Comparison of ENCODE assay signal across 8 cellular contexts in genomic region chr10:98268694-98269386, GRCh38. TPM values are rescaled to one million over a fixed set of nuclear protein-coding genes. Genes with fewer than 3 reads are reported as not detected.
DNase-seq lines count a peak whose midpoint lies in the region; ATAC-seq and TF ChIP-seq lines count a peak whose summit lies in the region.

No MANE protein-coding gene starts in this region.

- in situ Hi-C loops in astrocyte of the spinal cord (cut with HindIII; ENCODE audit: low sequenced_read_pairs): no loop called here

- intact Hi-C loops in Right ventricle myocardium inferior (cut with DNase I) (loop anchor here (5.0 kb wide), 2 partner anchors 198 to 1163 kb away; partner anchors contain the start of gene GOT1), lower lobe of right lung (cut with DNase I) (no loop called here)

- H3K4me1 ChIP-seq in cardiac muscle cell (ENCODE audit: low read depth) (peaks cover 25% of the 10 kb centered on the region), lower lobe of right lung (peaks cover 22% of the 10 kb centered on the region)

- H3K27ac ChIP-seq in cardiac muscle cell (peak overlapping the region; percentile 57), lower lobe of right lung (peak overlapping the region; percentile 67)

- no peak for ATAC-seq in Right ventricle myocardium inferior
- ATAC-seq in lower lobe of right lung: peak in 1 of 2 donors; percentile 3
- ATAC-seq in GM19023 (IDR thresholded peaks at IDR 0.05; ENCODE audit: unreplicated experiment): no peak
- ATAC-seq in GM19395 (IDR thresholded peaks at IDR 0.05; ENCODE audit: unreplicated experiment): no peak

- H3K9me3 ChIP-seq in cardiac muscle cell (ENCODE audit: low read depth) (no peaks in the 10 kb centered on the region), lower lobe of right lung (no peaks in the 10 kb centered on the region)

- H3K4me3 ChIP-seq in cardiac muscle cell (peak overlapping the region; percentile 17), astrocyte of the spinal cord (ENCODE audit: low read depth, low read length) (peak overlapping the region; percentile 23), lower lobe of right lung (peak overlapping the region; percentile 60)

- TF ChIP-seq CTCF in cardiac muscle cell (IDR thresholded peaks at IDR 0.05; ENCODE audit: low read depth, low read length): no peak
- TF ChIP-seq CTCF in astrocyte of the spinal cord (IDR thresholded peaks at IDR 0.05; ENCODE audit: low read depth, low read length): no peak
- no peak for TF ChIP-seq CTCF in lower lobe of right lung (IDR thresholded peaks at IDR 0.05)

- H3K36me3 ChIP-seq in cardiac muscle cell (no peaks in the 10 kb centered on the region), lower lobe of right lung (no peaks in the 10 kb centered on the region)

- DNase-seq in cardiac muscle cell (ENCODE audit: low read depth in 1 of 2, low spot score in 1 of 2): peak in 1 of 2 donors; percentile 36
- DNase-seq in Right ventricle myocardium inferior (ENCODE audit: missing footprints): no peak
- no peak for DNase-seq in astrocyte of the spinal cord (ENCODE audit: low read depth, low spot score)
- DNase-seq in lower lobe of right lung: no peak
- DNase-seq in NCI-H1105 treated with DMSO at 0.1 percent for 48 hours (lab: John Stamatoyannopoulos, UW): no peak
- DNase-seq in activated CD4-positive, CD25-positive, alpha-beta regulatory T cell treated with anti-CD3 and anti-CD28 coated beads, Interleukin-2, amount 50 U/mL, for 72 hours: no peak

- no peaks in the 10 kb centered on the region for H3K27me3 ChIP-seq in cardiac muscle cell
- no peaks in the 10 kb centered on the region for H3K27me3 ChIP-seq in lower lobe of right lung (ENCODE audit: low read depth)

RNA-seq across cellular contexts. Expression of gene LOXL4, which starts 0.8 kb away (rescaled TPM):
- total RNA-seq in cardiac muscle cell: 2.2 and 10.9 TPM in 2 replicates
- 3.1 and 9.1 TPM in 2 replicates for polyA plus RNA-seq in cardiac muscle cell
- 0.54 TPM for total RNA-seq in Right ventricle myocardium inferior
- total RNA-seq in lower lobe of right lung: 4.5 TPM
